9 cellular contexts compared by ENCODE assay signal in genomic region chr9:110069326-110070248, GRCh38.
A peak's percentile ranks its signal among the peaks of the same experiment; 100 is the strongest.
DNase-seq lines count a peak whose midpoint lies in the region; ATAC-seq, FAIRE-seq and TF ChIP-seq lines count a peak whose summit lies in the region.
"Had no signal": no experiment of that assay in that cellular context is flagged by ENCODE, and none has a peak within 500 bp of the region (broad histone marks: within the 10 kb centered on the region; RNA-seq: fewer than 3 reads in every experiment).

No MANE protein-coding gene starts in this region.

- H3K36me3 ChIP-seq in HUES48 (ENCODE audit: control insufficient read depth, insufficient read depth, low read length) (0 out of 2 replicates have a peak, but pooled peaks cover 2% of the 10 kb centered on the region), astrocyte (ENCODE audit: insufficient read depth, low read length) (no peaks in the 10 kb centered on the region), tibial artery (no peaks in the 10 kb centered on the region)

- peaks cover 25% of the 10 kb centered on the region for H3K4me1 Mint-ChIP-seq in astrocyte (ENCODE audit: low read depth, unreplicated experiment)

- H3K9me3 Mint-ChIP-seq in astrocyte (ENCODE audit: unreplicated experiment): no peaks in the 10 kb centered on the region

- no peak overlapping the region for H3K4me3 Mint-ChIP-seq in astrocyte (ENCODE audit: unreplicated experiment)

- no peaks in the 10 kb centered on the region for H3K9me3 ChIP-seq in HUES48 (ENCODE audit: control insufficient read depth, insufficient read depth, low read length)
- H3K9me3 ChIP-seq in astrocyte (ENCODE audit: insufficient read depth, low read depth, low read length): no peaks in the 10 kb centered on the region
- H3K9me3 ChIP-seq in tibial artery: no peaks in the 10 kb centered on the region

- 0 out of 2 replicates have a peak overlapping the region, but pooled peaks have one; percentile 7 for H3K9ac ChIP-seq in HUES48 (ENCODE audit: low read depth, low read length)
- peak overlapping the region; percentile 59 for H3K9ac ChIP-seq in astrocyte (ENCODE audit: low read length)

- peak overlapping the region; percentile 64 for H3K4me2 ChIP-seq in astrocyte (ENCODE audit: low read length)

- H3K27ac Mint-ChIP-seq in astrocyte (ENCODE audit: unreplicated experiment): no peak overlapping the region

- ATAC-seq in HG02885 (IDR thresholded peaks at IDR 0.05; ENCODE audit: poor library complexity, unreplicated experiment) (no peak), HG02973 (IDR thresholded peaks at IDR 0.05; ENCODE audit: unreplicated experiment) (no peak), GM18861 (IDR thresholded peaks at IDR 0.05; ENCODE audit: unreplicated experiment) (no peak)

- H3K27me3 Mint-ChIP-seq in astrocyte (ENCODE audit: low read depth, unreplicated experiment): no peaks in the 10 kb centered on the region

- peaks cover 98% of the 10 kb centered on the region for H3K79me2 ChIP-seq in astrocyte (ENCODE audit: insufficient read depth, low read length)

- no peak overlapping the region for H3K4me3 ChIP-seq in HUES48 (ENCODE audit: low read depth, low read length)
- no peak overlapping the region for H3K4me3 ChIP-seq in astrocyte (ENCODE audit: insufficient read depth, low read depth, low read length)
- no peak overlapping the region for H3K4me3 ChIP-seq in tibial artery

- intact Hi-C loops in tibial artery (cut with DNase I; ENCODE audit: low total_unique reads): no loop called here

- no peak overlapping the region for H2AFZ ChIP-seq in astrocyte (ENCODE audit: low read depth, low read length)

- TF ChIP-seq CTCF in astrocyte (IDR thresholded peaks at IDR 0.05; ENCODE audit: insufficient read depth, low read depth, low read length): no peak
- no peak for TF ChIP-seq CTCF in tibial artery (IDR thresholded peaks at IDR 0.05)

- H3K4me1 ChIP-seq in HUES48 (ENCODE audit: control insufficient read depth, insufficient read depth, low read length): peaks cover 17% of the 10 kb centered on the region
- peaks cover 26% of the 10 kb centered on the region for H3K4me1 ChIP-seq in astrocyte (ENCODE audit: insufficient read depth, low read length)
- H3K4me1 ChIP-seq in tibial artery: peaks cover 0 to 49% (median 12%) of the 10 kb centered on the region in 4 donors

- H3K27me3 ChIP-seq in HUES48 (ENCODE audit: control insufficient read depth, insufficient read depth, low read length) (no peaks in the 10 kb centered on the region), astrocyte (ENCODE audit: insufficient read depth, low read length) (no peaks in the 10 kb centered on the region), tibial artery (no peaks in the 10 kb centered on the region)

- peak; percentile 94 for DNase-seq in astrocyte (ENCODE audit: low read depth)
- DNase-seq in iris pigment epithelial cell (ENCODE audit: low read depth): peak; percentile 85
- DNase-seq in tibial artery: peak; percentile 60 to 72
- DNase-seq in iPS-NIHi11 (ENCODE audit: low spot score): no peak
- DNase-seq: retina had no signal

- H3K36me3 Mint-ChIP-seq in astrocyte (ENCODE audit: low read depth, unreplicated experiment): peaks cover 16% of the 10 kb centered on the region

- no peak overlapping the region for H3K27ac ChIP-seq in HUES48 (ENCODE audit: low read depth, low read length)
- H3K27ac ChIP-seq in astrocyte (ENCODE audit: low read depth, low read length): peak overlapping the region; percentile 81
- H3K27ac ChIP-seq in tibial artery: peak overlapping the region; percentile 2 to 42

- peaks cover 81% of the 10 kb centered on the region for H4K20me1 ChIP-seq in astrocyte (ENCODE audit: insufficient read depth, low read length)

- FAIRE-seq in astrocyte (lab: Jason Lieb, UNC): no peak
